In genomic region chr4:188959424-188959823, GRCh38 we compare ENCODE assay signal across 1 cellular context.
TF ChIP-seq lines count a peak whose summit lies in the region.

No MANE protein-coding gene starts in this region.

TF ChIP-seq in GM23338, 12 proteins besides CTCF, POLR2A, EP300 and RAD21:
- TF ChIP-seq ZNF462 (CRISPR knock-in tag; IDR thresholded peaks at IDR 0.05): no peak
- no peak for TF ChIP-seq CREB1 (CRISPR knock-in tag; IDR thresholded peaks at IDR 0.05; ENCODE audit: low read depth)
